In genomic region chr5:74587895-74588294, GRCh38 we compare ENCODE assay signal across 26 cellular contexts.
"Had no signal": no experiment of that assay in that cellular context is flagged by ENCODE, and none has a peak within 500 bp of the region (broad histone marks: within the 10 kb centered on the region; RNA-seq: fewer than 3 reads in every experiment).

No MANE protein-coding gene starts in this region.

- H3K9me3 ChIP-seq: left lung, mucosa of descending colon, neutrophil, testis had no signal

- H3K27me3 Mint-ChIP-seq: brain had no signal

- H3K4me2 ChIP-seq: smooth muscle cell had no signal

- H3K4me3 ChIP-seq: left lung, mucosa of descending colon, smooth muscle cell, testis had no signal

- H3K9ac ChIP-seq: parathyroid adenoma had no signal

- H3K79me2 ChIP-seq: parathyroid adenoma had no signal

- H3K4me3 Mint-ChIP-seq: activated CD4-positive, alpha-beta memory T cell treated with anti-CD3 and anti-CD28 coated beads, Interleukin-2, amount 10 ng/mL, durations not matched to agents 7 days and 5 days; activated CD8-positive, alpha-beta memory T cell treated with anti-CD3 and anti-CD28 coated beads, Interleukin-2, amount 10 ng/mL, durations not matched to agents 7 days and 5 days; activated naive CD8-positive, alpha-beta T cell treated with anti-CD3 and anti-CD28 coated beads, Interleukin-2, amount 50 U/mL, for 24 hours; activated T-helper 17 cell treated with anti-CD3 and anti-CD28 coated beads, Interleukin-2, amount 50 U/mL, for 72 hours; brain; endodermal cell; naive thymus-derived CD4-positive, alpha-beta T cell; stimulated activated effector memory CD8-positive, alpha-beta T cell treated with anti-CD3 and anti-CD28 coated beads, Interleukin-12 subunit alpha, Interleukin-12 subunit beta, amount 100 ng/mL, for 72 hours; T-helper 1 cell treated with Interleukin-12 subunit alpha and Interleukin-12 subunit beta and Interleukin-4 antibody, amounts not matched to agents 30 μg/mL and 1 μg/mL, for 36 hours had no signal

- H3K36me3 ChIP-seq: left lung, neutrophil had no signal

- H3K27ac Mint-ChIP-seq: activated CD4-positive, alpha-beta memory T cell treated with anti-CD3 and anti-CD28 coated beads, Interleukin-2, amount 10 ng/mL, durations not matched to agents 7 days and 5 days; activated CD8-positive, alpha-beta memory T cell treated with anti-CD3 and anti-CD28 coated beads, Interleukin-2, amount 10 ng/mL, durations not matched to agents 7 days and 5 days; activated naive CD8-positive, alpha-beta T cell treated with anti-CD3 and anti-CD28 coated beads, Interleukin-2, amount 50 U/mL, for 24 hours; activated T-helper 17 cell treated with anti-CD3 and anti-CD28 coated beads, Interleukin-2, amount 50 U/mL, for 72 hours; brain; endodermal cell; stimulated activated effector memory CD8-positive, alpha-beta T cell treated with anti-CD3 and anti-CD28 coated beads, Interleukin-12 subunit alpha, Interleukin-12 subunit beta, amount 100 ng/mL, for 72 hours; T-helper 1 cell treated with Interleukin-12 subunit alpha and Interleukin-12 subunit beta and Interleukin-4 antibody, amounts not matched to agents 30 μg/mL and 1 μg/mL, for 36 hours had no signal

- DNase-seq: activated CD4-positive, alpha-beta memory T cell treated with anti-CD3 and anti-CD28 coated beads, Interleukin-2, amount 10 ng/mL, durations not matched to agents 7 days and 5 days; activated CD4-positive, alpha-beta T cell treated with anti-CD3 and anti-CD28 coated beads for 1 hour; activated CD8-positive, alpha-beta memory T cell treated with anti-CD3 and anti-CD28 coated beads, Interleukin-2, amount 10 ng/mL, durations not matched to agents 7 days and 5 days; activated naive CD4-positive, alpha-beta T cell treated with Interleukin-2 at 50 U/mL for 16 hours; activated naive CD8-positive, alpha-beta T cell treated with anti-CD3 and anti-CD28 coated beads, Interleukin-2, amount 50 U/mL, for 24 hours; anterior cingulate cortex; caudate nucleus; endodermal cell; erythroblast; foreskin melanocyte; glutamatergic neuron; hippocampal formation; kidney; left lung; mucosa of descending colon; stimulated activated CD4-positive, alpha-beta T cell treated with anti-CD3 and anti-CD28 coated beads, Interleukin-4, amount 100 ng/mL, for 24 hours; testis had no signal

- H3K4me1 Mint-ChIP-seq: activated CD4-positive, alpha-beta memory T cell treated with anti-CD3 and anti-CD28 coated beads, Interleukin-2, amount 10 ng/mL, durations not matched to agents 7 days and 5 days; activated CD8-positive, alpha-beta memory T cell treated with anti-CD3 and anti-CD28 coated beads, Interleukin-2, amount 10 ng/mL, durations not matched to agents 7 days and 5 days had no signal

- H3K9me3 Mint-ChIP-seq: activated CD4-positive, alpha-beta memory T cell treated with anti-CD3 and anti-CD28 coated beads, Interleukin-2, amount 10 ng/mL, durations not matched to agents 7 days and 5 days; activated naive CD8-positive, alpha-beta T cell treated with anti-CD3 and anti-CD28 coated beads, Interleukin-2, amount 50 U/mL, for 24 hours; endodermal cell; stimulated activated effector memory CD8-positive, alpha-beta T cell treated with anti-CD3 and anti-CD28 coated beads, Interleukin-12 subunit alpha, Interleukin-12 subunit beta, amount 100 ng/mL, for 72 hours; T-helper 1 cell treated with Interleukin-12 subunit alpha and Interleukin-12 subunit beta and Interleukin-4 antibody, amounts not matched to agents 30 μg/mL and 1 μg/mL, for 36 hours had no signal

- H3K36me3 Mint-ChIP-seq: activated CD8-positive, alpha-beta memory T cell treated with anti-CD3 and anti-CD28 coated beads, Interleukin-2, amount 10 ng/mL, durations not matched to agents 7 days and 5 days; brain; naive thymus-derived CD4-positive, alpha-beta T cell; stimulated activated effector memory CD8-positive, alpha-beta T cell treated with anti-CD3 and anti-CD28 coated beads, Interleukin-12 subunit alpha, Interleukin-12 subunit beta, amount 100 ng/mL, for 72 hours had no signal

- H3K27ac ChIP-seq: left lung, neutrophil, parathyroid adenoma, testis, VCaP had no signal

- H3K4me1 ChIP-seq: left lung, testis had no signal

- ATAC-seq: activated CD8-positive, alpha-beta memory T cell treated with anti-CD3 and anti-CD28 coated beads, Interleukin-2, amount 10 ng/mL, durations not matched to agents 7 days and 5 days; activated naive CD8-positive, alpha-beta T cell treated with anti-CD3 and anti-CD28 coated beads, Interleukin-2, amount 50 U/mL, for 24 hours; activated T-helper 17 cell treated with anti-CD3 and anti-CD28 coated beads, Interleukin-2, amount 50 U/mL, for 72 hours; left lung; naive thymus-derived CD4-positive, alpha-beta T cell; stimulated activated effector memory CD8-positive, alpha-beta T cell treated with anti-CD3 and anti-CD28 coated beads, Interleukin-12 subunit alpha, Interleukin-12 subunit beta, amount 100 ng/mL, for 72 hours had no signal

- H3K27me3 ChIP-seq: left lung, neutrophil, testis had no signal
